Comparison of ENCODE assay signal across 24 cellular contexts in genomic region chr1:245791410-245792312, GRCh38.
A peak's percentile ranks its signal among the peaks of the same experiment; 100 is the strongest.
DNase-seq lines count a peak whose midpoint lies in the region; ATAC-seq, FAIRE-seq and TF ChIP-seq lines count a peak whose summit lies in the region.
"Had no signal": no experiment of that assay in that cellular context is flagged by ENCODE, and none has a peak within 500 bp of the region (broad histone marks: within the 10 kb centered on the region; RNA-seq: fewer than 3 reads in every experiment).

No MANE protein-coding gene starts in this region.

- H3K27me3 Mint-ChIP-seq in chondrocyte (ENCODE audit: low read depth) (no peaks in the 10 kb centered on the region), type B pancreatic cell (no peaks in the 10 kb centered on the region)
- H3K27me3 Mint-ChIP-seq: activated naive CD8-positive, alpha-beta T cell treated with anti-CD3 and anti-CD28 coated beads, Interleukin-2, amount 10 ng/mL, durations not matched to agents 7 days and 5 days; CD4-positive, CD25-positive, alpha-beta regulatory T cell; IgD-negative memory B cell; memory B cell had no signal

- peak; percentile 79 for ATAC-seq in Right ventricle myocardium inferior

- H3K9me3 Mint-ChIP-seq in chondrocyte (ENCODE audit: low read depth): no peaks in the 10 kb centered on the region
- H3K9me3 Mint-ChIP-seq in type B pancreatic cell: peaks cover 4% of the 10 kb centered on the region
- H3K9me3 Mint-ChIP-seq: activated naive CD8-positive, alpha-beta T cell treated with anti-CD3 and anti-CD28 coated beads, Interleukin-2, amount 10 ng/mL, durations not matched to agents 7 days and 5 days; CD4-positive, CD25-positive, alpha-beta regulatory T cell; IgD-negative memory B cell; memory B cell; T-helper 1 cell treated with Interleukin-12 subunit alpha and Interleukin-12 subunit beta and Interleukin-4 antibody, amounts not matched to agents 30 μg/mL and 1 μg/mL, for 36 hours had no signal

- peaks cover 4% of the 10 kb centered on the region for H3K36me3 Mint-ChIP-seq in chondrocyte (ENCODE audit: low read depth)
- H3K36me3 Mint-ChIP-seq in type B pancreatic cell: no peaks in the 10 kb centered on the region
- H3K36me3 Mint-ChIP-seq: activated naive CD8-positive, alpha-beta T cell treated with anti-CD3 and anti-CD28 coated beads, Interleukin-2, amount 10 ng/mL, durations not matched to agents 7 days and 5 days had no signal

- H3K27ac Mint-ChIP-seq in chondrocyte (ENCODE audit: unreplicated experiment) (peak overlapping the region; percentile 34), type B pancreatic cell (peak overlapping the region; percentile 14)
- H3K27ac Mint-ChIP-seq: activated naive CD8-positive, alpha-beta T cell treated with anti-CD3 and anti-CD28 coated beads, Interleukin-2, amount 10 ng/mL, durations not matched to agents 7 days and 5 days; CD4-positive, CD25-positive, alpha-beta regulatory T cell; T-helper 1 cell treated with Interleukin-12 subunit alpha and Interleukin-12 subunit beta and Interleukin-4 antibody, amounts not matched to agents 30 μg/mL and 1 μg/mL, for 36 hours had no signal

- TF ChIP-seq CTCF in chondrocyte (IDR thresholded peaks at IDR 0.05): no peak
- no peak for TF ChIP-seq CTCF in type B pancreatic cell (conservative IDR thresholded peaks at IDR 0.05)

- DNase-seq in Right ventricle myocardium inferior (ENCODE audit: missing footprints) (no peak), cardiac septum (ENCODE audit: low spot score) (no peak), chondrocyte (ENCODE audit: low spot score) (no peak), hepatic stellate cell (ENCODE audit: low spot score) (peak; percentile 21), type B pancreatic cell (ENCODE audit: extremely low spot score, unreplicated experiment) (no peak), NOMO-1 treated with DMSO at 0.1 percent for 48 hours (lab: John Stamatoyannopoulos, UW; ENCODE audit: unreplicated experiment) (no peak), urothelium cell line (ENCODE audit: low spot score) (no peak), NCI-H524 (lab: John Stamatoyannopoulos, UW) (no peak)
- DNase-seq: activated effector memory CD4-positive, alpha-beta T cell treated with anti-CD3 and anti-CD28 coated beads, Interleukin-2, amount 50 U/mL, for 16 hours; activated naive CD8-positive, alpha-beta T cell treated with anti-CD3 and anti-CD28 coated beads, Interleukin-2, amount 10 ng/mL, durations not matched to agents 7 days and 5 days; activated T-cell treated with anti-CD3 and anti-CD28 coated beads for 4 hours; CD4-positive, CD25-positive, alpha-beta regulatory T cell; EL; glutamatergic neuron; NCI-H1092 treated with DMSO at 0.1 percent for 48 hours; NCI-H2081; NCI-H774; stimulated activated naive CD4-positive, alpha-beta T cell treated with Interleukin-2 at 50 U/mL for 16 hours; testis had no signal

- no peak overlapping the region for H3K4me3 Mint-ChIP-seq in chondrocyte (ENCODE audit: unreplicated experiment)
- peak overlapping the region; percentile 14 for H3K4me3 Mint-ChIP-seq in type B pancreatic cell
- H3K4me3 Mint-ChIP-seq: activated naive CD8-positive, alpha-beta T cell treated with anti-CD3 and anti-CD28 coated beads, Interleukin-2, amount 10 ng/mL, durations not matched to agents 7 days and 5 days; CD4-positive, CD25-positive, alpha-beta regulatory T cell; IgD-negative memory B cell; memory B cell; T-helper 1 cell treated with Interleukin-12 subunit alpha and Interleukin-12 subunit beta and Interleukin-4 antibody, amounts not matched to agents 30 μg/mL and 1 μg/mL, for 36 hours had no signal

- intact Hi-C loops in Right ventricle myocardium inferior (cut with DNase I) (loop anchor here (10.0 kb wide), 1 partner anchor 197 kb away; no protein-coding TSS in a partner anchor), cardiac septum (cut with DNase I) (loop anchor here (5.0 kb wide), 1 partner anchor 81 kb away; no protein-coding TSS in a partner anchor)

- peaks cover 58% of the 10 kb centered on the region for H3K4me1 Mint-ChIP-seq in chondrocyte (ENCODE audit: low read depth)
- H3K4me1 Mint-ChIP-seq in type B pancreatic cell (ENCODE audit: unreplicated experiment): peaks cover 21% of the 10 kb centered on the region
- H3K4me1 Mint-ChIP-seq: activated naive CD8-positive, alpha-beta T cell treated with anti-CD3 and anti-CD28 coated beads, Interleukin-2, amount 10 ng/mL, durations not matched to agents 7 days and 5 days; CD4-positive, CD25-positive, alpha-beta regulatory T cell; IgD-negative memory B cell; memory B cell had no signal

- no peak for FAIRE-seq in urothelium cell line (lab: Jason Lieb, UNC)
- FAIRE-seq: endothelial cell of umbilical vein, GM12891 had no signal
